8 cellular contexts compared by ENCODE assay signal in the genomic region with DNA sequence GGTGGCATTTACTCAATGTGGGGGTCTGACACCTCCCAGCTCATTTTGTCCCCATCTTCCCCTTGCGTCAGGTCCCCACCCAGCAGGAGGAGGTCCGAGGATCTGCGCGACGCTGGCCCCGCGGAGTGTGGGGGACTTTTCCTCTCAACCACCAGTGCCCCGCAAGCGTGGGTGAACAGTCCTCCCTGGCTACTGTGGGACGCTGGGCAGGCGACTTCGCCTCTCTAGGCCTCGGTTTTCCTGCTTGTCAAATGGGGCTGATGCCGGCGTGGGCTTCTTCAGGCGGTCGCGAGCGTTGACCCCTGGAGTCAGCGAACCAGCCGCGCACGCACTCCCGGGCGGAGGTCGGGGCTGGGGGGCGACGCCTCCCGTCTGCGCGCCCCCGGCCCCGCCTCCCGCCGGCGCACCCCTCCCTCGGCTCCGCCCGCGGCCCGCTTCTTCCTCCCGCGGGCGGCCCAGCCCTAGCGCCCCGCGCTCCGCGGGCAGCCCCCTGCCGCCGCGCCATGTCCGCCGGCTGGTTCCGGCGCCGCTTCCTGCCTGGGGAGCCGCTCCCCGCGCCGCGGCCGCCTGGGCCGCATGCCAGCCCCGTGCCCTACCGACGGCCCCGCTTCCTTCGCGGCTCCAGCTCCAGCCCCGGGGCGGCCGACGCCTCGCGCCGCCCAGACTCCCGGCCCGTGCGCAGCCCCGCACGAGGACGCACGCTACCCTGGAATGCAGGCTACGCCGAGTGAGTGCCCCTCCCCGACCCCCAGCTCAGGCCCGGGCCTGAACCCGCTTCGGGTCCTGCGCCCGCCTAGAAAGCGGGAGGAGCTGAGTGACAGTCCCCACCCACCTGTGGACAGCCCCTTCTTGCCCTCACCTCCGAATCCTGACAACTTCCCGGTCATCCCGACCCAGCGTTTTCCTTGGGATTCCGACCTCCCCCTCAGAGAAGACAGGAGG. TPM values are rescaled to one million over a fixed set of nuclear protein-coding genes. Genes with fewer than 3 reads are reported as not detected.
A peak's percentile ranks its signal among the peaks of the same experiment; 100 is the strongest.
DNase-seq lines count a peak whose midpoint lies in the region; TF ChIP-seq lines count a peak whose summit lies in the region.

A gene with protein sequence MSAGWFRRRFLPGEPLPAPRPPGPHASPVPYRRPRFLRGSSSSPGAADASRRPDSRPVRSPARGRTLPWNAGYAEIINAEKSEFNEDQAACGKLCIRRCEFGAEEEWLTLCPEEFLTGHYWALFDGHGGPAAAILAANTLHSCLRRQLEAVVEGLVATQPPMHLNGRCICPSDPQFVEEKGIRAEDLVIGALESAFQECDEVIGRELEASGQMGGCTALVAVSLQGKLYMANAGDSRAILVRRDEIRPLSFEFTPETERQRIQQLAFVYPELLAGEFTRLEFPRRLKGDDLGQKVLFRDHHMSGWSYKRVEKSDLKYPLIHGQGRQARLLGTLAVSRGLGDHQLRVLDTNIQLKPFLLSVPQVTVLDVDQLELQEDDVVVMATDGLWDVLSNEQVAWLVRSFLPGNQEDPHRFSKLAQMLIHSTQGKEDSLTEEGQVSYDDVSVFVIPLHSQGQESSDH (plus strand): TSS at position 438 of the 942 bp plus-strand sequence. CDS start 66 bp downstream, at position 504.

- 5 to 9% methylated on average over 54 to 84 of the region's 98 CpGs for WGBS in mesodermal cell (ENCODE audit: insufficient coverage in 2 of 2), 2 experiments

- POLR2A ChIA-PET in activated CD8-positive, alpha-beta memory T cell treated with anti-CD3 and anti-CD28 coated beads for 36 hours (lab: Charles Lee): interaction anchor here (0.8 to 19.3 kb wide), 6 partner anchors 8 to 34 kb away, joined by 3 to 246 read pairs (median 4); a partner anchor contains a TSS

- H3K4me1 ChIP-seq in mesodermal cell (ENCODE audit: control insufficient read depth, insufficient read depth, low read length, poor library complexity, severe bottlenecking): peaks cover 6% of the 10 kb centered on the region

- no peak for TF ChIP-seq EP300 in Ishikawa (IDR thresholded peaks at IDR 0.05; ENCODE audit: borderline replicate concordance)

- peak in 3 of 49 donors; percentile 43 to 76 (median 59) for DNase-seq in substantia nigra (lab: John Stamatoyannopoulos, UW)
- no peak for DNase-seq in cortex of kidney (lab: John Stamatoyannopoulos, UW)
- no peak for DNase-seq in cerebellum (ENCODE audit: low spot score)

- no peak for TF ChIP-seq CTCF in GM12875 (IDR thresholded peaks at IDR 0.05; ENCODE audit: borderline replicate concordance, insufficient read depth, low read depth, low read length)

- CTCF ChIA-PET in activated CD8-positive, alpha-beta memory T cell treated with anti-CD3 and anti-CD28 coated beads for 36 hours (lab: Charles Lee): interaction anchor here (0.9 to 7.8 kb wide), 4 partner anchors 7 to 33 kb away, joined by 3 to 60 read pairs (median 10); a partner anchor contains a TSS

- in situ Hi-C loops in endometrial microvascular endothelial cells (cut with HindIII; ENCODE audit: inconsistent ontology term, low pct_unique_long_range_greater_than_20kb, low sequenced_read_pairs): no loop called here

- peaks cover 10% of the 10 kb centered on the region for H3K9me3 ChIP-seq in mesodermal cell (ENCODE audit: control insufficient read depth, low read length)

- H3K27ac ChIP-seq in mesodermal cell (ENCODE audit: low read depth, low read length, severe bottlenecking) (no peak within 1 kb of the TSS), substantia nigra (ENCODE audit: low read depth, low read length, poor library complexity, severe bottlenecking) (peak within 1 kb of the TSS; percentile 69)

- H3K4me3 ChIP-seq in GM12875 (ENCODE audit: low read depth, low read length) (peak within 1 kb of the TSS; percentile 81), mesodermal cell (ENCODE audit: extremely low read depth, insufficient read depth, low read length, poor library complexity, severe bottlenecking) (peak within 1 kb of the TSS; percentile 35)

- no peak for TF ChIP-seq RAD21 in Ishikawa (IDR thresholded peaks at IDR 0.05; ENCODE audit: low read depth)

- peaks cover 24% of the 10 kb centered on the region for H3K36me3 ChIP-seq in mesodermal cell (ENCODE audit: control insufficient read depth, insufficient read depth, low read length)

TF ChIP-seq in Ishikawa, 13 proteins besides CTCF, POLR2A, EP300 and RAD21:
- 0 out of 2 replicates have a peak, but pooled peaks have one; percentile 36 for TF ChIP-seq YY1 (IDR thresholded peaks at IDR 0.05; ENCODE audit: low read depth)
- TF ChIP-seq ZBTB7A (IDR thresholded peaks at IDR 0.05; ENCODE audit: low read depth): peak; percentile 65; the same call in 1 of the 2 replicates
- no peak for TF ChIP-seq CEBPB (IDR thresholded peaks at IDR 0.05)
- no peak for TF ChIP-seq TCF12 (IDR thresholded peaks at IDR 0.05; ENCODE audit: low read depth)
- no peak for TF ChIP-seq CREB1 (IDR thresholded peaks at IDR 0.05; ENCODE audit: low read depth)
- no peak for TF ChIP-seq EGR1 (IDR thresholded peaks at IDR 0.05)
- TF ChIP-seq TEAD4 (IDR thresholded peaks at IDR 0.05): peak; percentile 65
- TF ChIP-seq, protein P1, sequence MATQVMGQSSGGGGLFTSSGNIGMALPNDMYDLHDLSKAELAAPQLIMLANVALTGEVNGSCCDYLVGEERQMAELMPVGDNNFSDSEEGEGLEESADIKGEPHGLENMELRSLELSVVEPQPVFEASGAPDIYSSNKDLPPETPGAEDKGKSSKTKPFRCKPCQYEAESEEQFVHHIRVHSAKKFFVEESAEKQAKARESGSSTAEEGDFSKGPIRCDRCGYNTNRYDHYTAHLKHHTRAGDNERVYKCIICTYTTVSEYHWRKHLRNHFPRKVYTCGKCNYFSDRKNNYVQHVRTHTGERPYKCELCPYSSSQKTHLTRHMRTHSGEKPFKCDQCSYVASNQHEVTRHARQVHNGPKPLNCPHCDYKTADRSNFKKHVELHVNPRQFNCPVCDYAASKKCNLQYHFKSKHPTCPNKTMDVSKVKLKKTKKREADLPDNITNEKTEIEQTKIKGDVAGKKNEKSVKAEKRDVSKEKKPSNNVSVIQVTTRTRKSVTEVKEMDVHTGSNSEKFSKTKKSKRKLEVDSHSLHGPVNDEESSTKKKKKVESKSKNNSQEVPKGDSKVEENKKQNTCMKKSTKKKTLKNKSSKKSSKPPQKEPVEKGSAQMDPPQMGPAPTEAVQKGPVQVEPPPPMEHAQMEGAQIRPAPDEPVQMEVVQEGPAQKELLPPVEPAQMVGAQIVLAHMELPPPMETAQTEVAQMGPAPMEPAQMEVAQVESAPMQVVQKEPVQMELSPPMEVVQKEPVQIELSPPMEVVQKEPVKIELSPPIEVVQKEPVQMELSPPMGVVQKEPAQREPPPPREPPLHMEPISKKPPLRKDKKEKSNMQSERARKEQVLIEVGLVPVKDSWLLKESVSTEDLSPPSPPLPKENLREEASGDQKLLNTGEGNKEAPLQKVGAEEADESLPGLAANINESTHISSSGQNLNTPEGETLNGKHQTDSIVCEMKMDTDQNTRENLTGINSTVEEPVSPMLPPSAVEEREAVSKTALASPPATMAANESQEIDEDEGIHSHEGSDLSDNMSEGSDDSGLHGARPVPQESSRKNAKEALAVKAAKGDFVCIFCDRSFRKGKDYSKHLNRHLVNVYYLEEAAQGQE (IDR thresholded peaks at IDR 0.05; ENCODE audit: low read depth): no peak
- TF ChIP-seq TAF1 (IDR thresholded peaks at IDR 0.05; ENCODE audit: low read depth): no peak
- TF ChIP-seq NFIC (IDR thresholded peaks at IDR 0.05): peak; percentile 7; the same call in 1 of the 2 replicates
- TF ChIP-seq, protein P2, sequence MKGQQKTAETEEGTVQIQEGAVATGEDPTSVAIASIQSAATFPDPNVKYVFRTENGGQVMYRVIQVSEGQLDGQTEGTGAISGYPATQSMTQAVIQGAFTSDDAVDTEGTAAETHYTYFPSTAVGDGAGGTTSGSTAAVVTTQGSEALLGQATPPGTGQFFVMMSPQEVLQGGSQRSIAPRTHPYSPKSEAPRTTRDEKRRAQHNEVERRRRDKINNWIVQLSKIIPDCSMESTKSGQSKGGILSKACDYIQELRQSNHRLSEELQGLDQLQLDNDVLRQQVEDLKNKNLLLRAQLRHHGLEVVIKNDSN (IDR thresholded peaks at IDR 0.05): no peak
- TF ChIP-seq, protein P3, sequence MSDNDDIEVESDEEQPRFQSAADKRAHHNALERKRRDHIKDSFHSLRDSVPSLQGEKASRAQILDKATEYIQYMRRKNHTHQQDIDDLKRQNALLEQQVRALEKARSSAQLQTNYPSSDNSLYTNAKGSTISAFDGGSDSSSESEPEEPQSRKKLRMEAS (IDR thresholded peaks at IDR 0.05): peak; percentile 72; the same call in 1 of the 2 replicates
- TF ChIP-seq FOXM1 (IDR thresholded peaks at IDR 0.05; ENCODE audit: borderline replicate concordance, low read depth): no peak
TF ChIP-seq in Ishikawa: peak in this region for 5.

RNA-seq across cellular contexts. Expression of the gene that starts here (rescaled TPM):
- total RNA-seq in activated CD8-positive, alpha-beta memory T cell treated with anti-CD3 and anti-CD28 coated beads for 36 hours: 10 to 100 TPM; 70.2 to 75.3 TPM
- 15.2 TPM for total RNA-seq in endometrial microvascular endothelial cells (ENCODE audit: inconsistent ontology term)
- polyA plus RNA-seq in mesodermal cell (2013, experiment 1 of 2): 8.4 TPM
- polyA plus RNA-seq in mesodermal cell (2013, experiment 2 of 2): 7.7 TPM
- 3.1 TPM for total RNA-seq in cerebellum
